ENCODE assay signal across 18 cellular contexts in the genomic region with DNA sequence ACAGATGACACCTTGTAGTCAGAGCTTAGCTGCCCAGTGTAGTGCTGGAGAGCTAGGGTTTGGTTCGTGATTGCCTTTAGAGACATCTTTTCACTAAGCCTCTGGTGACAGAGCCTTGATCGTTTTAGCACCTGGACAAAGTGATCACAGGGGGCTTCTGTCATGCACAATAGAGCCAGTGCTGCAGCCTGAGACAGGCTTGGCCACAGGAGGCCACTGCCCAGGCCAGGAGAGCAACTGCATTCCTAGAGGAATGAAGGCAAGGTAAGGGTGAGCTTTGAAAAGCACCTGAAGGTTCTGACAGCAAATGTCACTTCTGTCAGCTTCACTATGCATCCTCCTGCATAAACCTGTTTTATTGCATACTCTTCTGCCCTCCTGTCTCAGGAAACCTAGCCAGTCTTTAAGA.
"Had no signal": no experiment of that assay in that cellular context is flagged by ENCODE, and none has a peak within 500 bp of the region (broad histone marks: within the 10 kb centered on the region; RNA-seq: fewer than 3 reads in every experiment).

No MANE protein-coding gene starts in this region.

- H3K9ac ChIP-seq: KMS-11 had no signal

- H3K4me3 Mint-ChIP-seq: activated CD4-positive, alpha-beta memory T cell treated with anti-CD3 and anti-CD28 coated beads, Interleukin-2, amount 10 ng/mL, durations not matched to agents 7 days and 5 days; activated CD4-positive, alpha-beta T cell treated with anti-CD3 and anti-CD28 coated beads for 36 hours; activated naive CD4-positive, alpha-beta T cell treated with anti-CD3 and anti-CD28 coated beads, Interleukin-2, amount 50 U/mL, for 24 hours; T-helper 1 cell treated with Interleukin-12 subunit alpha and Interleukin-12 subunit beta and Interleukin-4 antibody, amounts not matched to agents 30 μg/mL and 1 μg/mL, for 36 hours had no signal

- H3K9me3 Mint-ChIP-seq: activated CD4-positive, alpha-beta memory T cell treated with anti-CD3 and anti-CD28 coated beads, Interleukin-2, amount 10 ng/mL, durations not matched to agents 7 days and 5 days; activated naive CD4-positive, alpha-beta T cell treated with anti-CD3 and anti-CD28 coated beads, Interleukin-2, amount 50 U/mL, for 24 hours; T-helper 1 cell treated with Interleukin-12 subunit alpha and Interleukin-12 subunit beta and Interleukin-4 antibody, amounts not matched to agents 30 μg/mL and 1 μg/mL, for 36 hours had no signal

- H3K9me3 ChIP-seq: breast epithelium had no signal

- H3K4me2 ChIP-seq: KMS-11 had no signal

- H3K27ac ChIP-seq: breast epithelium, KMS-11, SJSA1 had no signal

- H3K27ac Mint-ChIP-seq: activated CD4-positive, alpha-beta memory T cell treated with anti-CD3 and anti-CD28 coated beads, Interleukin-2, amount 10 ng/mL, durations not matched to agents 7 days and 5 days; activated CD4-positive, alpha-beta T cell treated with anti-CD3 and anti-CD28 coated beads for 36 hours; activated naive CD4-positive, alpha-beta T cell treated with anti-CD3 and anti-CD28 coated beads, Interleukin-2, amount 50 U/mL, for 24 hours; T-helper 1 cell treated with Interleukin-12 subunit alpha and Interleukin-12 subunit beta and Interleukin-4 antibody, amounts not matched to agents 30 μg/mL and 1 μg/mL, for 36 hours had no signal

- H3K36me3 ChIP-seq: breast epithelium, SJSA1 had no signal

- H3K4me1 ChIP-seq: breast epithelium, SJSA1 had no signal

- H3K4me3 ChIP-seq: breast epithelium, SJSA1 had no signal

- H3K27me3 ChIP-seq: breast epithelium had no signal

- DNase-seq: activated CD4-positive, alpha-beta memory T cell treated with anti-CD3 and anti-CD28 coated beads, Interleukin-2, amount 10 ng/mL, durations not matched to agents 7 days and 5 days; activated CD4-positive, alpha-beta T cell treated with anti-CD3 and anti-CD28 coated beads for 36 hours; activated CD4-positive, alpha-beta T cell treated with anti-CD3 and anti-CD28 coated beads, Interleukin-2, amount 50 U/mL, for 1 hour; activated naive CD4-positive, alpha-beta T cell; activated T-cell treated with anti-CD3 and anti-CD28 coated beads, Interleukin-2, amount 50 U/mL, for 48 hours; aorta; NCI-H1105; NCI-H1436; NCI-H187 treated with DMSO at 0.1 percent for 48 hours; NCI-H2081 treated with DMSO at 0.1 percent for 48 hours; NCI-H446; NCI-H748 treated with DMSO at 0.1 percent for 48 hours; SHP77 had no signal

- H3K4me1 Mint-ChIP-seq: activated CD4-positive, alpha-beta memory T cell treated with anti-CD3 and anti-CD28 coated beads, Interleukin-2, amount 10 ng/mL, durations not matched to agents 7 days and 5 days had no signal
